ENCODE assay signal across 8 cellular contexts in the genomic region with DNA sequence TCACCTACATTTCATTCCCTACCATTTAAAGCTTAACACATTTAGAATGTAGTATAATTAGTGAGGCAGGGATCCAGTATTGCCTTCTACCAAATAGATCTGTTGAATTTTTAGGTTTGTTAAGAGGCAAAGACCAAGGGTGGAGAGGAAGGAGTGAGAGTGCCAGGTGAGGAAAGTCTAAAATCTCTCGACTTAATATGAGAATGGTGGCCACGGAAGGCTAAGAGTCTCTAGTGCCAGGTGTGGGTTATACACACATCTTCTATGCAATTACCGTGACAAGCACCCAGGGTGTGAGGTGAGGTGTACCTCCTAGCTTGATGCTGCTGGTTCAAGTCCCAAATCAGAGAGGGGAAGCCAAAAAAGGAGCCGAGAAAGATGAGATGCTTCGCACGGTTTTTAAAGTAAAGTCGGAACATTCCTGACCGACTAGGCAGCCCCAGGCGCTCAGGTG. TPM values are rescaled to one million over a fixed set of nuclear protein-coding genes. Genes with fewer than 3 reads are reported as not detected.
DNase-seq lines count a peak whose midpoint lies in the region; ATAC-seq and TF ChIP-seq lines count a peak whose summit lies in the region.

No MANE protein-coding gene starts in this region.

- ATAC-seq in CD4-positive, alpha-beta T cell (ENCODE audit: poor library complexity): peak; percentile 25
- peak; percentile 10 for ATAC-seq in GM19438 (IDR thresholded peaks at IDR 0.05; ENCODE audit: low read depth, unreplicated experiment)
- peak; percentile 15 for ATAC-seq in HG03460 (IDR thresholded peaks at IDR 0.05; ENCODE audit: unreplicated experiment)

- peaks cover 38% of the 10 kb centered on the region for H3K4me1 Mint-ChIP-seq in CD4-positive, alpha-beta T cell (ENCODE audit: low read depth)
- H3K4me1 Mint-ChIP-seq in activated naive CD8-positive, alpha-beta T cell (ENCODE audit: low read depth): peaks cover 22% of the 10 kb centered on the region

- CTCF ChIA-PET in CD4-positive, alpha-beta T cell (lab: Charles Lee): interaction anchor here (1.0 to 1.3 kb wide), 2 partner anchors 23 to 40 kb away, joined by 3 to 4 read pairs; a partner anchor contains a TSS

- H3K4me3 Mint-ChIP-seq in CD4-positive, alpha-beta T cell: peak overlapping the region; percentile 91
- peak overlapping the region; percentile 93 for H3K4me3 Mint-ChIP-seq in activated naive CD8-positive, alpha-beta T cell

- H3K27me3 ChIP-seq in CD4-positive, alpha-beta T cell (ENCODE audit: control insufficient read depth, insufficient read depth, low read length): peaks cover 12% of the 10 kb centered on the region
- no peaks in the 10 kb centered on the region for H3K27me3 ChIP-seq in kidney epithelial cell (ENCODE audit: control insufficient read depth, insufficient read depth, low read length)
- no peaks in the 10 kb centered on the region for H3K27me3 ChIP-seq in tibial nerve

- 5 to 6% methylated on average over 7 to 9 of the region's 9 CpGs for WGBS in tibial nerve, 2 donors

- no peak overlapping the region for H3K27ac ChIP-seq in CD4-positive, alpha-beta T cell (ENCODE audit: low read depth, low read length)
- H3K27ac ChIP-seq in tibial nerve: peak overlapping the region in 3 of 4 donors; percentile 14 to 95 (median 88)

- H3K9me3 ChIP-seq in CD4-positive, alpha-beta T cell (ENCODE audit: control insufficient read depth, low read length): no peaks in the 10 kb centered on the region
- no peaks in the 10 kb centered on the region for H3K9me3 ChIP-seq in tibial nerve

- H3K4me3 ChIP-seq in kidney epithelial cell (ENCODE audit: low read depth, low read length) (peak overlapping the region; percentile 69), tibial nerve (peak overlapping the region; percentile 50 to 70 (median 60))

- DNase-seq in CD4-positive, alpha-beta T cell: peak in 4 of 10 experiments; percentile 5 to 15 (median 8)
- DNase-seq in kidney epithelial cell (ENCODE audit: low read depth) (no peak), tibial nerve (ENCODE audit: low spot score in 2 of 2) (peak in 1 of 2 donors; percentile 7), dedifferentiated amniotic fluid mesenchymal stem cell (ENCODE audit: extremely low spot score) (no peak)
- no peak for DNase-seq in activated CD4-positive, alpha-beta T cell treated with anti-CD3 and anti-CD28 coated beads, Interleukin-2, amount 50 U/mL, for 1 hour

- H3K27ac Mint-ChIP-seq in CD4-positive, alpha-beta T cell: peak overlapping the region; percentile 40
- H3K27ac Mint-ChIP-seq in activated naive CD8-positive, alpha-beta T cell: no peak overlapping the region

- intact Hi-C loops in CD4-positive, alpha-beta T cell (cut with DNase I, micrococcal nuclease): loop anchor here in 1 of 2 experiments (1.0 kb wide), 1 partner anchor 23 kb away; a partner anchor contains a TSS

- no peak for TF ChIP-seq EP300 in tibial nerve (IDR thresholded peaks at IDR 0.05)

- POLR2A ChIA-PET in CD4-positive, alpha-beta T cell (lab: Charles Lee): interaction anchor here (1.2 to 3.0 kb wide), 4 partner anchors 20 to 215 kb away, joined by 4 to 44 read pairs (median 4); a partner anchor contains a TSS

- H3K36me3 Mint-ChIP-seq in CD4-positive, alpha-beta T cell (ENCODE audit: low read depth): peaks cover 6% of the 10 kb centered on the region
- H3K36me3 Mint-ChIP-seq in activated naive CD8-positive, alpha-beta T cell: no peaks in the 10 kb centered on the region

- H3K36me3 ChIP-seq in kidney epithelial cell (ENCODE audit: control insufficient read depth, insufficient read depth, low read length) (no peaks in the 10 kb centered on the region), tibial nerve (no peaks in the 10 kb centered on the region)

- H3K9me3 Mint-ChIP-seq in CD4-positive, alpha-beta T cell: no peaks in the 10 kb centered on the region
- H3K9me3 Mint-ChIP-seq in activated naive CD8-positive, alpha-beta T cell (ENCODE audit: low read depth): no peaks in the 10 kb centered on the region

- TF ChIP-seq CTCF in CD4-positive, alpha-beta T cell (IDR thresholded peaks at IDR 0.05): no peak
- TF ChIP-seq CTCF in kidney epithelial cell (IDR thresholded peaks at IDR 0.05; ENCODE audit: insufficient read depth, low read length, poor library complexity, severe bottlenecking): no peak
- no peak for TF ChIP-seq CTCF in tibial nerve (IDR thresholded peaks at IDR 0.05)

- H3K27me3 Mint-ChIP-seq in CD4-positive, alpha-beta T cell: peaks cover 21% of the 10 kb centered on the region
- H3K27me3 Mint-ChIP-seq in activated naive CD8-positive, alpha-beta T cell: peaks cover 10% of the 10 kb centered on the region

- no peak for TF ChIP-seq POLR2A in tibial nerve (IDR thresholded peaks at IDR 0.05)

- peaks cover 0 to 24% (median 2%) of the 10 kb centered on the region in 4 donors for H3K4me1 ChIP-seq in tibial nerve

RNA-seq across cellular contexts. Expression of a gene that starts 0.4 kb away (rescaled TPM):
- not detected for total RNA-seq in CD4-positive, alpha-beta T cell
- 0.21 and 0.63 TPM in 2 replicates for total RNA-seq in kidney epithelial cell
- total RNA-seq in tibial nerve: 1 to 10 TPM; 1.8 to 5.4 (median 2.8) TPM

RNA-seq across cellular contexts. Expression of a gene that starts 23.7 kb away (rescaled TPM):
- total RNA-seq in CD4-positive, alpha-beta T cell: 10 to 100 TPM; 67.9 to 68.6 TPM
- 31.6 and 42.2 TPM in 2 replicates for total RNA-seq in kidney epithelial cell
- total RNA-seq in tibial nerve: 10 to 100 TPM; 22.5 to 56.6 (median 33.5) TPM
